ENCODE assay signal across 28 cellular contexts in the genomic region with DNA sequence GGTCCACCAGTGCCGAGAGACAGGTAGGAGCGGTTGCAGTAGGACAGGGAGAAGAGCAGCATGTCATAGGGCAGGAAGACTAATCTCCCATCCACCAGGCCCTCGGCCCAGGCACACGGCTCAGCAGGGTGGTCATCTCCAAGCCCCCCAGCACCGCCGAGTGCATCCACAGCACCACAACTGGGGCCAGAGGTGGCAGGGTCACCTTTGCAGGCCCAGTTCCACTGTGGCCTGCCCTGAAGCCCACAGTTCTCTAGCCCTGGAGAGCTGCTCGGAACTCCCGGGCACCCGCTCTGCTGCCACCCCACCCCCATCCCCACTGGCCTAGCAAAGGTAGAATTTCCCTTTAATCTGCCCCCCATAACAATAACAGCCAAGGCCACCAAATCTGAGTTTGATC.
"Had no signal": no experiment of that assay in that cellular context is flagged by ENCODE, and none has a peak within 500 bp of the region (broad histone marks: within the 10 kb centered on the region; RNA-seq: fewer than 3 reads in every experiment).

No MANE protein-coding gene starts in this region.

- H3K4me1 ChIP-seq: uterus had no signal

- DNase-seq: stimulated activated CD4-positive, alpha-beta T cell treated with anti-CD3 and anti-CD28 coated beads, Interleukin-2, amount 100 ng/mL, for 48 hours; stimulated activated CD4-positive, alpha-beta T cell treated with anti-CD3 and anti-CD28 coated beads, Interleukin-4, amount 100 ng/mL, for 1 hour; stimulated activated CD4-positive, alpha-beta T cell treated with anti-CD3 and anti-CD28 coated beads, Interleukin-4, amount 100 ng/mL, for 24 hours; stimulated activated CD4-positive, alpha-beta T cell treated with anti-CD3 and anti-CD28 coated beads, Interleukin-4, amount 100 ng/mL, for 4 hours; stimulated activated CD8-positive, alpha-beta memory T cell treated with anti-CD3 and anti-CD28 coated beads, Interleukin-4, amount 100 ng/mL, for 48 hours; stimulated activated naive B cell treated with anti-CD40 and anti-IgM and Interleukin-4, amounts not matched to agents 10 μg/mL and 1 μg/mL and 100 μg/mL, for 72 hours; stimulated activated naive CD4-positive, alpha-beta T cell; stimulated activated naive CD4-positive, alpha-beta T cell treated with Interleukin-2 at 50 U/mL for 16 hours; stimulated activated naive CD8-positive, alpha-beta T cell treated with anti-CD3 and anti-CD28 coated beads, Interleukin-15, amount 100 ng/mL, for 72 hours; stimulated activated naive CD8-positive, alpha-beta T cell treated with anti-CD3 and anti-CD28 coated beads, Interleukin-15, Interleukin-2, amounts not matched to agents 100 U/mL and 50 U/mL, for 24 hours; stomach; substantia nigra; testis; thyroid gland; tibial artery; transverse colon; trophoblast cell; upper lobe of left lung; upper lobe of right lung; uterus had no signal

- H3K4me3 Mint-ChIP-seq: stimulated activated effector memory CD8-positive, alpha-beta T cell treated with anti-CD3 and anti-CD28 coated beads, Interleukin-12 subunit alpha, Interleukin-12 subunit beta, amount 100 ng/mL, for 72 hours; stimulated activated memory B cell treated with anti-CD40 and anti-IgM and Interleukin-4, amounts not matched to agents 10 μg/mL and 1 μg/mL and 100 μg/mL, for 72 hours; stimulated activated naive B cell treated with anti-CD40 and anti-IgM and Interleukin-4, amounts not matched to agents 10 μg/mL and 1 μg/mL and 100 μg/mL, for 72 hours; stimulated activated naive CD8-positive, alpha-beta T cell treated with anti-CD3 and anti-CD28 coated beads, Interleukin-15, amount 100 ng/mL, for 72 hours; stimulated activated naive CD8-positive, alpha-beta T cell treated with anti-CD3 and anti-CD28 coated beads, Interleukin-15, Interleukin-2, amounts not matched to agents 100 ng/mL and 50 ng/mL, for 24 hours; type B pancreatic cell had no signal

- H3K9me3 ChIP-seq: stomach, suprapubic skin, testis, thoracic aorta, thyroid gland, tibial artery, tibial nerve, transverse colon, upper lobe of left lung, upper lobe of right lung, uterus, vagina had no signal

- H3K27ac ChIP-seq: stomach, suprapubic skin, testis, thoracic aorta, thyroid gland, tibial artery, tibial nerve, transverse colon, upper lobe of left lung, upper lobe of right lung, uterus, vagina had no signal

- H3K27me3 ChIP-seq: testis, thyroid gland, tibial nerve, uterus, vagina had no signal

- H3K9me3 Mint-ChIP-seq: stimulated activated effector memory CD8-positive, alpha-beta T cell treated with anti-CD3 and anti-CD28 coated beads, Interleukin-12 subunit alpha, Interleukin-12 subunit beta, amount 100 ng/mL, for 72 hours; stimulated activated memory B cell treated with anti-CD40 and anti-IgM and Interleukin-4, amounts not matched to agents 10 μg/mL and 1 μg/mL and 100 μg/mL, for 72 hours; stimulated activated naive B cell treated with anti-CD40 and anti-IgM and Interleukin-4, amounts not matched to agents 10 μg/mL and 1 μg/mL and 100 μg/mL, for 72 hours; stimulated activated naive CD8-positive, alpha-beta T cell treated with anti-CD3 and anti-CD28 coated beads, Interleukin-15, amount 100 ng/mL, for 72 hours; stimulated activated naive CD8-positive, alpha-beta T cell treated with anti-CD3 and anti-CD28 coated beads, Interleukin-15, Interleukin-2, amounts not matched to agents 100 ng/mL and 50 ng/mL, for 24 hours; type B pancreatic cell had no signal

- H3K36me3 ChIP-seq: stomach, suprapubic skin, thoracic aorta, thyroid gland, tibial artery, tibial nerve, transverse colon, upper lobe of left lung, upper lobe of right lung, uterus, vagina had no signal

- H3K27ac Mint-ChIP-seq: stimulated activated effector memory CD8-positive, alpha-beta T cell treated with anti-CD3 and anti-CD28 coated beads, Interleukin-12 subunit alpha, Interleukin-12 subunit beta, amount 100 ng/mL, for 72 hours; stimulated activated memory B cell treated with anti-CD40 and anti-IgM and Interleukin-4, amounts not matched to agents 10 μg/mL and 1 μg/mL and 100 μg/mL, for 72 hours; stimulated activated naive B cell treated with anti-CD40 and anti-IgM and Interleukin-4, amounts not matched to agents 10 μg/mL and 1 μg/mL and 100 μg/mL, for 72 hours; stimulated activated naive CD8-positive, alpha-beta T cell treated with anti-CD3 and anti-CD28 coated beads, Interleukin-15, Interleukin-2, amounts not matched to agents 100 ng/mL and 50 ng/mL, for 24 hours; type B pancreatic cell had no signal

- ATAC-seq: stimulated activated effector memory CD8-positive, alpha-beta T cell treated with anti-CD3 and anti-CD28 coated beads, Interleukin-12 subunit alpha, Interleukin-12 subunit beta, amount 100 ng/mL, for 72 hours; stimulated activated memory B cell treated with anti-CD40 and anti-IgM and Interleukin-4, amounts not matched to agents 10 μg/mL and 1 μg/mL and 100 μg/mL, for 72 hours; stimulated activated naive B cell treated with anti-CD40 and anti-IgM and Interleukin-4, amounts not matched to agents 10 μg/mL and 1 μg/mL and 100 μg/mL, for 72 hours; stimulated activated naive CD8-positive, alpha-beta T cell treated with anti-CD3 and anti-CD28 coated beads, Interleukin-15, amount 100 ng/mL, for 72 hours; stimulated activated naive CD8-positive, alpha-beta T cell treated with anti-CD3 and anti-CD28 coated beads, Interleukin-15, Interleukin-2, amounts not matched to agents 100 U/mL and 50 U/mL, for 24 hours; upper lobe of right lung had no signal

- H3K4me3 ChIP-seq: stomach, suprapubic skin, testis, thoracic aorta, thyroid gland, tibial artery, tibial nerve, transverse colon, upper lobe of left lung, upper lobe of right lung, uterus, vagina had no signal

- H3K36me3 Mint-ChIP-seq: stimulated activated effector memory CD8-positive, alpha-beta T cell treated with anti-CD3 and anti-CD28 coated beads, Interleukin-12 subunit alpha, Interleukin-12 subunit beta, amount 100 ng/mL, for 72 hours; stimulated activated memory B cell treated with anti-CD40 and anti-IgM and Interleukin-4, amounts not matched to agents 10 μg/mL and 1 μg/mL and 100 μg/mL, for 72 hours; stimulated activated naive B cell treated with anti-CD40 and anti-IgM and Interleukin-4, amounts not matched to agents 10 μg/mL and 1 μg/mL and 100 μg/mL, for 72 hours; type B pancreatic cell had no signal
